Comparison of ENCODE assay signal across 10 cellular contexts in the genomic region with DNA sequence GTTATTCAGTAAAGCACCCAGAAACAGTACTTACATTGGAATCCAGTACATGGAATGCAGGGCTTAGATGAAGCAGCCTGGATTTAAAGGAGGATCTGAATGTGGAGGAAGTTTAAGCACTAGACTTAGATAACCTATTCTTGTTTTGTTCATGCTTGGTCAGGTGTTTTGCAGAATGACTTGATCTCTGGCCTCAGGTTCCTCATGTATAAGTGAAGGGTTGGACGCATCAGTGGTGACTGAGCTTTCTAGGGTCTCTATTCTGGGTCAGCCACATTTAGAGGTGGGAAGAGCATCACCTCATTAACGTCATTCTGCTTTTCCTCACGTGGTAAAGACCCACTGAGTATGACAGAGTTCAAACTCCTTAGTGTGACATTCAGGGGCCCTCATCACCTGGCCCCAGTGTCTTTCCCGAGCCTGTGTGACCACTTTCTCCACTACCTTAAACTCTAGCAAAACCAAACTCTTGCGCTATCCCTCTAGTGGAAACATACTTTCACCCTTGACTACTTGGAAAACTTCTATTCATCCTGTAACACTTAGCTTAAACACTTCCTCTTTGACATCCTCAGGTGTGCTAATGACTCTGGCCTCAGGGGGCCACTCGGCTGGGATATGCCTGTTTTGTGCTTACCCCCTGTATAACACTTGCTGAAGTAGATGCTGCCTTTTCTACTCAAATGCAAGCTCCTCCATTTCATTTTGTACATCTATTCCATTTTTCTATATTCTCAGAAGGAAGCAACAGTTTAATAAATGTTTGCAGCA. TPM values are rescaled to one million over a fixed set of nuclear protein-coding genes. Genes with fewer than 3 reads are reported as not detected.
DNase-seq lines count a peak whose midpoint lies in the region; ATAC-seq, FAIRE-seq and TF ChIP-seq lines count a peak whose summit lies in the region.
"Had no signal": no experiment of that assay in that cellular context is flagged by ENCODE, and none has a peak within 500 bp of the region (broad histone marks: within the 10 kb centered on the region; RNA-seq: fewer than 3 reads in every experiment).

No MANE protein-coding gene starts in this region.

- DNase-seq in GM12891 (ENCODE audit: insufficient read length, low spot score) (no peak), iPS-NIHi11 (ENCODE audit: low spot score) (peak; percentile 49), NOMO-1 treated with dmso at 0.1 percent for 144 hours (lab: John Stamatoyannopoulos, UW; ENCODE audit: unreplicated experiment) (no peak), NOMO-1 treated with DMSO at 0.1 percent for 48 hours (lab: John Stamatoyannopoulos, UW; ENCODE audit: unreplicated experiment) (no peak), MV-4-11 (lab: John Stamatoyannopoulos, UW) (no peak), NOMO-1 (lab: John Stamatoyannopoulos, UW; ENCODE audit: unreplicated experiment in 2 of 2) (no peak)
- DNase-seq: BE2C had no signal

- ATAC-seq in GM21723 (IDR thresholded peaks at IDR 0.05; ENCODE audit: unreplicated experiment) = peak; percentile 34
- peak; percentile 64 for ATAC-seq in HG03558 (IDR thresholded peaks at IDR 0.05; ENCODE audit: extremely low read depth, unreplicated experiment)

- TF ChIP-seq POLR2A in GM12891 (IDR thresholded peaks at IDR 0.05; ENCODE audit: low read depth, low read length) = no peak

- peak; percentile 45 for FAIRE-seq in GM12891 (lab: Jason Lieb, UNC)
- FAIRE-seq: G401.6 had no signal

TF ChIP-seq in GM12891, 5 proteins besides CTCF, POLR2A, EP300 and RAD21:
- no peak for TF ChIP-seq PAX5 (IDR thresholded peaks at IDR 0.05; ENCODE audit: insufficient read depth, low read length, severe bottlenecking)
- TF ChIP-seq SPI1 (IDR thresholded peaks at IDR 0.05; ENCODE audit: low read depth, low read length) = peak; percentile 74
TF ChIP-seq in GM12891: peak in this region for 1.

RNA-seq across cellular contexts. Expression of a gene that starts 0.9 kb away (rescaled TPM):
- 1.1 TPM for polyA plus RNA-seq in GM12891 (2012; ENCODE audit: low read depth, missing spikeins)

RNA-seq across cellular contexts. Expression of a gene that starts 58.4 kb away (rescaled TPM):
- polyA plus RNA-seq in GM12891 (2012; ENCODE audit: low read depth, missing spikeins) = 85.5 TPM

RNA-seq across cellular contexts. Expression of a gene that starts 58.5 kb away (rescaled TPM):
- polyA plus RNA-seq in GM12891 (2012; ENCODE audit: low read depth, missing spikeins) = 47.7 TPM
